17 cellular contexts compared by ENCODE assay signal in genomic region chr4:84927428-84927827, GRCh38. TPM values are rescaled to one million over a fixed set of nuclear protein-coding genes. Genes with fewer than 3 reads are reported as not detected.
A peak's percentile ranks its signal among the peaks of the same experiment; 100 is the strongest.
DNase-seq lines count a peak whose midpoint lies in the region; ATAC-seq and TF ChIP-seq lines count a peak whose summit lies in the region.
"Had no signal": no experiment of that assay in that cellular context is flagged by ENCODE, and none has a peak within 500 bp of the region (broad histone marks: within the 10 kb centered on the region; RNA-seq: fewer than 3 reads in every experiment).

No MANE protein-coding gene starts in this region.

- no peaks in the 10 kb centered on the region for H3K9me2 ChIP-seq in GM23338 (ENCODE audit: insufficient read depth)

- no peak overlapping the region for H2AFZ ChIP-seq in GM23338

- H3K79me2 ChIP-seq in GM23338 (replicated peaks; ENCODE audit: insufficient read depth): peaks cover 55% of the 10 kb centered on the region

- H3F3A ChIP-seq in GM23338 (replicated peaks; ENCODE audit: low read depth): no peaks in the 10 kb centered on the region

- H3K36me3 ChIP-seq in GM23338 (ENCODE audit: insufficient read depth): no peaks in the 10 kb centered on the region; the same call in 1 of the 2 replicates
- peaks cover 65% of the 10 kb centered on the region for H3K36me3 ChIP-seq in endodermal cell (ENCODE audit: control insufficient read depth, insufficient read depth, low read length)

- H3K4me1 Mint-ChIP-seq in GM23338: peaks cover 48% of the 10 kb centered on the region
- H3K4me1 Mint-ChIP-seq in endodermal cell: peaks cover 22% of the 10 kb centered on the region
- peaks cover 2% of the 10 kb centered on the region for H3K4me1 Mint-ChIP-seq in nephron progenitor cell
- H3K4me1 Mint-ChIP-seq: CD4-positive, alpha-beta memory T cell had no signal

- 74% methylated on average over 2 of the region's 2 CpGs; no CpG with 5 or more reads in 1 of the 2 experiments for WGBS in endodermal cell (ENCODE audit: insufficient coverage in 1 of 2, insufficient read length in 1 of 2), 2 experiments

- no peak overlapping the region for H3K4me3 Mint-ChIP-seq in GM23338
- no peak overlapping the region for H3K4me3 Mint-ChIP-seq in endodermal cell
- no peak overlapping the region for H3K4me3 Mint-ChIP-seq in nephron progenitor cell
- H3K4me3 Mint-ChIP-seq: CD14-positive monocyte; CD4-positive, alpha-beta memory T cell; IgD-negative memory B cell had no signal

- H4K20me1 ChIP-seq in GM23338 (replicated peaks; ENCODE audit: insufficient read depth): no peaks in the 10 kb centered on the region

- peaks cover 40% of the 10 kb centered on the region for H3K4me1 ChIP-seq in GM23338 (ENCODE audit: insufficient read depth)
- no peaks in the 10 kb centered on the region for H3K4me1 ChIP-seq in endodermal cell (ENCODE audit: control insufficient read depth, insufficient read depth, low read length)

- DNase-seq in GM23338 (ENCODE audit: low spot score): no peak
- DNase-seq in NCI-H82 treated with DMSO at 0.1 percent for 48 hours (lab: John Stamatoyannopoulos, UW; ENCODE audit: unreplicated experiment): peak; percentile 5
- peak; percentile 61 for DNase-seq in endodermal cell
- no peak for DNase-seq in nephron progenitor cell
- no peak for DNase-seq in hepatic stellate cell (ENCODE audit: low spot score)
- DNase-seq in activated naive CD4-positive, alpha-beta T cell treated with Interleukin-2 at 50 U/mL for 16 hours: no peak
- DNase-seq in NCI-H1930 (lab: John Stamatoyannopoulos, UW): no peak
- DNase-seq: 8988T; CD4-positive, alpha-beta memory T cell; DMS153; DMS79; GDM1 had no signal

- TF ChIP-seq CTCF in GM23338 (conservative IDR thresholded peaks at IDR 0.05; ENCODE audit: low read depth in 2 of 2) (no peak), endodermal cell (conservative IDR thresholded peaks at IDR 0.05) (no peak), nephron progenitor cell (IDR thresholded peaks at IDR 0.05) (no peak)

- peaks cover 34% of the 10 kb centered on the region for H3K9me3 ChIP-seq in endodermal cell (ENCODE audit: control insufficient read depth, low read length)
- H3K9me3 ChIP-seq: HAP-1 had no signal

- ATAC-seq in GM23338: no peak
- ATAC-seq: HepG2 had no signal

- 0 out of 2 replicates have a peak overlapping the region, but pooled peaks have one; percentile 12 for H3K27ac ChIP-seq in GM23338 (ENCODE audit: low read depth)
- no peak overlapping the region for H3K27ac ChIP-seq in endodermal cell (ENCODE audit: low read depth, low read length)
- H3K27ac ChIP-seq: BLaER1 had no signal

- H3K4me3 ChIP-seq in GM23338 (no peak overlapping the region), endodermal cell (ENCODE audit: low read length) (peak overlapping the region; percentile 33)
- H3K4me3 ChIP-seq: BLaER1, HAP-1 had no signal

- H3K9ac ChIP-seq in endodermal cell (ENCODE audit: extremely low read depth, low read length, poor library complexity, severe bottlenecking): no peak overlapping the region
- H3K9ac ChIP-seq: BLaER1 had no signal

- no peaks in the 10 kb centered on the region for H3K27me3 ChIP-seq in GM23338 (ENCODE audit: insufficient read depth)
- H3K27me3 ChIP-seq in endodermal cell (ENCODE audit: control insufficient read depth, insufficient read depth, low read length, poor library complexity, severe bottlenecking): no peaks in the 10 kb centered on the region
- H3K27me3 ChIP-seq: BLaER1 had no signal

- H3K27me3 Mint-ChIP-seq in GM23338 (ENCODE audit: insufficient read depth, low read depth, poor library complexity): no peaks in the 10 kb centered on the region
- H3K27me3 Mint-ChIP-seq in endodermal cell (ENCODE audit: insufficient read depth): no peaks in the 10 kb centered on the region
- H3K27me3 Mint-ChIP-seq in nephron progenitor cell (ENCODE audit: low read depth, poor library complexity): no peaks in the 10 kb centered on the region

- no peak overlapping the region; the same call in 1 of the 2 replicates for H3K4me2 ChIP-seq in GM23338
- H3K4me2 ChIP-seq: BLaER1 had no signal

- H3K36me3 Mint-ChIP-seq in GM23338 (ENCODE audit: low read depth) (peaks cover 35% of the 10 kb centered on the region), endodermal cell (ENCODE audit: low read depth) (peaks cover 42% of the 10 kb centered on the region), nephron progenitor cell (ENCODE audit: low read depth) (peaks cover 47% of the 10 kb centered on the region)
- H3K36me3 Mint-ChIP-seq: CD4-positive, alpha-beta memory T cell had no signal

- H3K9me3 Mint-ChIP-seq in GM23338: peaks cover 9% of the 10 kb centered on the region; the same call in 1 of the 3 replicates
- peaks cover 4% of the 10 kb centered on the region for H3K9me3 Mint-ChIP-seq in endodermal cell
- no peaks in the 10 kb centered on the region for H3K9me3 Mint-ChIP-seq in nephron progenitor cell

- H3K27ac Mint-ChIP-seq in GM23338 (peak overlapping the region; percentile 49; the same call in 1 of the 2 replicates), endodermal cell (peak overlapping the region; percentile 52), nephron progenitor cell (peak overlapping the region; percentile 38)
- H3K27ac Mint-ChIP-seq: CD4-positive, alpha-beta memory T cell; IgD-negative memory B cell had no signal

TF ChIP-seq in GM23338, 12 proteins besides CTCF, POLR2A, EP300 and RAD21:
- no peak for TF ChIP-seq ZNF331 (CRISPR knock-in tag; IDR thresholded peaks at IDR 0.05; ENCODE audit: low read depth)

RNA-seq across cellular contexts. Expression of gene WDFY3, which starts 39.1 kb away (rescaled TPM):
- total RNA-seq in GM23338 (2014; rRNA removed; shearing (Covaris generic)): 79.1 and 89.0 TPM in 2 replicates
- 6.3 and 8.0 TPM in 2 replicates for polyA plus RNA-seq in GM23338 (2016; fragmentation: Nextera tagmentation; extraction: Ambion mirVana)
- total RNA-seq in endodermal cell: 100 to 1,000 TPM in 1 of 2 donors, 10 to 100 TPM in 1; 91.1 to 103 TPM
- polyA plus RNA-seq in endodermal cell (2013, experiment 1 of 2): 24.9 TPM
- 31.5 TPM for polyA plus RNA-seq in endodermal cell (2013, experiment 2 of 2)
- polyA plus RNA-seq: IgD-negative memory B cell had no signal

Comparison
In these comparisons a context has a peak if more than half of its experiments do, and no peak if none do; other contexts are left out.
1. DNase-seq: peak in NCI-H82 treated with DMSO at 0.1 percent for 48 hours (single experiment) and endodermal cell (single experiment); none in GM23338 (single experiment), nephron progenitor cell (single experiment), hepatic stellate cell (single experiment), activated naive CD4-positive, alpha-beta T cell treated with Interleukin-2 at 50 U/mL for 16 hours (single experiment) and NCI-H1930 (0 of 2).
2. Peak in every context shown above with its lines, with median percentiles within 50 percentile points of each other: H3K27ac Mint-ChIP-seq.